In the genomic region with DNA sequence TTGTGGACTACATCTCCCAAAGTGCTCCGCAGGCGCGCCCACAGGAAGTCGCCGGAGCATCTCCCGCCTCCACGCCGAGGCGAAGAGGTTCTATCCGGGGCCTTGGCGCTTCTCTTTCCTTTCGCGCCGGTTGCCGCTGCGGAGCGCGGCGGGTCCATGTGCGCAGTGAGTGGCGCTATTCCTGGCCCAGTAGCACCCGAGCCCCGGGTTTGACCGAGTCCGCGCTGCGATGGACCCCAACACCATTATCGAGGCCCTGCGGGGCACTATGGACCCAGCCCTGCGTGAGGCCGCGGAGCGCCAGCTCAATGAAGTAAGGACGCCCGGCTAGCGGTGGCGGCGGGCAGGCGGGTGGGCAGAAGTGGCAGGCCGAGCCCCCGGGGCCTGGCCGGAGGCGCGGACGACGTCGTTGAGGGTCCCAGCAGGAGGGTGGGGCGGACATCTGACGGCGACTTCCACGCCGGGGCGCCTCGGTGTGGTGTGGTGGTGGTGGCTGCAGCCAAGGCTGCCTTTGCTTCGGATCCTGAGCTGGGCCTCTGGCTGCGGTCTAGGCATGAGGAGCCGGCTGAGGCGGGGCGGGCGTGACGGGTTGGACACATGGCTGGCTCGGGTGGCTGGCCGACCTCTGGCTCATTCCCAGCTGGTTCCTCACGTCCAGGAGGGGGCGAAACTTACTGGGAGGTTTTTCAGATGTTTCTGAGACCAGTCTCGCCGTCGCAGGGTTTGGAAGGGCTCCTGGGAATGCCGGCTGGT, we compare ENCODE assay signal across 8 cellular contexts. TPM values are rescaled to one million over a fixed set of nuclear protein-coding genes. Genes with fewer than 3 reads are reported as not detected.
DNase-seq lines count a peak whose midpoint lies in the region; ATAC-seq, FAIRE-seq and TF ChIP-seq lines count a peak whose summit lies in the region.

A gene (plus strand): TSS at position 118 of the 753 bp plus-strand sequence. CDS start 112 bp downstream, at position 230.

- peaks cover 56% of the 10 kb centered on the region for H3K79me2 ChIP-seq in OCI-LY3 (ENCODE audit: low read length)

- peaks cover 33% of the 10 kb centered on the region for H4K20me1 ChIP-seq in OCI-LY3 (ENCODE audit: insufficient read depth, low read length)

- ATAC-seq in GM21390 (IDR thresholded peaks at IDR 0.05; ENCODE audit: unreplicated experiment): peak; percentile 96

- H3K27ac ChIP-seq in HUES48 (ENCODE audit: low read depth, low read length) (peak within 1 kb of the TSS; percentile 99), OCI-LY3 (ENCODE audit: low read length) (peak within 1 kb of the TSS; percentile 62)

- TF ChIP-seq CTCF in D721Med (IDR thresholded peaks at IDR 0.05; ENCODE audit: insufficient read depth, missing control alignments): peak; percentile 11
- peak; percentile 20 for TF ChIP-seq CTCF in OCI-LY3 (IDR thresholded peaks at IDR 0.05; ENCODE audit: low read depth, low read length)
- TF ChIP-seq CTCF in epithelial cell of proximal tubule (conservative IDR thresholded peaks at IDR 0.05; ENCODE audit: low read depth, low read length): peak; percentile 53

- H3K4me3 ChIP-seq in HUES48 (ENCODE audit: low read depth, low read length): peak within 1 kb of the TSS; percentile 83
- peak within 1 kb of the TSS; percentile 96 for H3K4me3 ChIP-seq in OCI-LY3 (ENCODE audit: low read length)
- peak within 1 kb of the TSS; percentile 94 for H3K4me3 ChIP-seq in epithelial cell of proximal tubule (ENCODE audit: low read depth, low read length)
- H3K4me3 ChIP-seq in mucosa of stomach (ENCODE audit: low read length): peak within 1 kb of the TSS; percentile 92

- FAIRE-seq in D721Med (lab: Jason Lieb, UNC): no peak

- H3K9ac ChIP-seq in HUES48 (ENCODE audit: low read depth, low read length): peak within 1 kb of the TSS; percentile 97
- H3K9ac ChIP-seq in OCI-LY3 (ENCODE audit: low read length): peak within 1 kb of the TSS; percentile 93
- H3K9ac ChIP-seq in mucosa of stomach (ENCODE audit: low read length): peak within 1 kb of the TSS; percentile 89

- H3K27me3 ChIP-seq in HUES48 (ENCODE audit: control insufficient read depth, insufficient read depth, low read length): no peaks in the 10 kb centered on the region
- no peaks in the 10 kb centered on the region for H3K27me3 ChIP-seq in OCI-LY3 (ENCODE audit: low read depth, low read length)
- no peaks in the 10 kb centered on the region for H3K27me3 ChIP-seq in mucosa of stomach (ENCODE audit: control insufficient read depth, insufficient read depth, low read length)

- DNase-seq in D721Med (ENCODE audit: insufficient read length, low spot score): peak; percentile 77
- peak; percentile 80 for DNase-seq in activated T-cell treated with anti-CD3 and anti-CD28 coated beads for 4 hours
- DNase-seq in epithelial cell of proximal tubule (ENCODE audit: low read depth): peak; percentile 41
- DNase-seq in stimulated activated CD8-positive, alpha-beta memory T cell treated with anti-CD3 and anti-CD28 coated beads, Interleukin-7, amount 100 ng/mL, for 1 hour (ENCODE audit: low read depth in 2 of 2): peak; percentile 68 to 72

- H3K4me1 ChIP-seq in HUES48 (ENCODE audit: control insufficient read depth, insufficient read depth, low read length) (peaks cover 16% of the 10 kb centered on the region; the same call in 1 of the 2 replicates), OCI-LY3 (ENCODE audit: low read length) (peaks cover 20% of the 10 kb centered on the region), mucosa of stomach (ENCODE audit: control insufficient read depth, insufficient read depth, low read length) (peaks cover 8% of the 10 kb centered on the region)

- H3K36me3 ChIP-seq in HUES48 (ENCODE audit: control insufficient read depth, insufficient read depth, low read length): peaks cover 29% of the 10 kb centered on the region
- peaks cover 18% of the 10 kb centered on the region for H3K36me3 ChIP-seq in OCI-LY3 (replicated peaks; ENCODE audit: low read depth, low read length)
- no peaks in the 10 kb centered on the region for H3K36me3 ChIP-seq in mucosa of stomach (ENCODE audit: control insufficient read depth, insufficient read depth, low read length)

- H3K9me3 ChIP-seq in HUES48 (ENCODE audit: control insufficient read depth, insufficient read depth, low read length): no peaks in the 10 kb centered on the region
- no peaks in the 10 kb centered on the region for H3K9me3 ChIP-seq in OCI-LY3 (ENCODE audit: insufficient read depth, low read length)
- H3K9me3 ChIP-seq in mucosa of stomach (ENCODE audit: control insufficient read depth, low read length): no peaks in the 10 kb centered on the region

- peak within 1 kb of the TSS; percentile 98 for H2AFZ ChIP-seq in OCI-LY3 (ENCODE audit: low read depth, low read length)

- H3K4me2 ChIP-seq in OCI-LY3 (ENCODE audit: low read length): peak within 1 kb of the TSS; percentile 91

RNA-seq across cellular contexts. Expression of the gene that starts here (rescaled TPM):
- 57.5 and 60.6 TPM in 2 replicates for total RNA-seq in epithelial cell of proximal tubule

Comparison
In these comparisons a context has a peak if more than half of its experiments do, and no peak if none do; other contexts are left out.
1. Peak in every context shown above with its lines: DNase-seq, ATAC-seq, H3K4me3 ChIP-seq and H3K27ac ChIP-seq.